8 cellular contexts compared by ENCODE assay signal in the genomic region with DNA sequence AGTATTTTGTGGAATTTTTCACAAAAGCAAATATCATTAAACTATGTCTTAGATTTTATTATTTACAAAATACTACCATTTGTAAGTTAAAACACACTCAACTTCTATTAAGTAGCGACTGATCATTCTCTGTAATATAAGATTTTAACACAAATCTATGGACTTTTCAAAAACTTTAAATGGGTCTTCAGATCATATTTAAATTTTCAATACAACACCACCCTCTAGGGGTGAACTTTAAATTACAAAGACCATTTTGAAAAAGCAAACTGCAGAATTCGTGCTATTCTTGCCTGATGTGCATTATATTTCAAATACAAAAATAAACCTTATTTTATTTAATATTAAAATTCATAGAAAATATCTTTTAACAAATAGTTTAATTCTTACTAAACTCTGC. TPM values are rescaled to one million over a fixed set of nuclear protein-coding genes. Genes with fewer than 3 reads are reported as not detected.
DNase-seq lines count a peak whose midpoint lies in the region; ATAC-seq and TF ChIP-seq lines count a peak whose summit lies in the region.

No MANE protein-coding gene starts in this region.

- no peak overlapping the region for H4K5ac ChIP-seq in IMR-90 (ENCODE audit: low read depth, low read length)

- no peak overlapping the region for H3K9ac ChIP-seq in IMR-90 (ENCODE audit: low read depth, low read length)

- peaks cover 12 to 26% of the 10 kb centered on the region in 2 experiments; a peak in 3 of 4 replicates for H3K79me1 ChIP-seq in IMR-90 (ENCODE audit: low read depth in 1 of 2, low read length in 2 of 2)

- peaks cover 4% of the 10 kb centered on the region; the same call in 1 of the 2 replicates for H3K9me1 ChIP-seq in IMR-90 (ENCODE audit: insufficient read depth, low read length)

- no peak overlapping the region for H3K27ac Mint-ChIP-seq in T-helper 17 cell
- H3K27ac Mint-ChIP-seq in activated CD4-positive, alpha-beta T cell treated with anti-CD3 and anti-CD28 coated beads, Interleukin-2, amount 10 ng/mL, durations not matched to agents 24 days and 14 days: no peak overlapping the region

- H2BK5ac ChIP-seq in IMR-90 (ENCODE audit: low read depth, low read length, poor library complexity, severe bottlenecking): peak overlapping the region; percentile 85

- H3K4me2 ChIP-seq in IMR-90 (ENCODE audit: low read depth, low read length): peak overlapping the region; percentile 70

- ATAC-seq in IMR-90 (ENCODE audit: low read depth) (peak; percentile 70), left lung (peak; percentile 40), T-helper 17 cell (no peak), HG02610 (IDR thresholded peaks at IDR 0.05; ENCODE audit: unreplicated experiment) (no peak)

- CTCF ChIA-PET in IMR-90 (lab: Yijun Ruan, JAX): interaction anchor here (0.7 to 2.1 kb wide), 7 partner anchors 14 to 285 kb away, joined by 3 to 29 read pairs (median 4); no protein-coding TSS in a partner anchor

- no peak overlapping the region for H4K8ac ChIP-seq in IMR-90 (ENCODE audit: low read depth in 2 of 2, low read length in 2 of 2)

- no peak overlapping the region for H3K56ac ChIP-seq in IMR-90 (ENCODE audit: extremely low read depth, insufficient read depth, low read length)

- H3K14ac ChIP-seq in IMR-90 (replicated peaks; ENCODE audit: low read depth, low read length): no peak overlapping the region

- H2AFZ ChIP-seq in IMR-90 (replicated peaks; ENCODE audit: low read length, poor library complexity): no peak overlapping the region

- no peak overlapping the region for H4K91ac ChIP-seq in IMR-90 (ENCODE audit: insufficient read depth, low read depth, low read length)

- H3K4me3 ChIP-seq in AG09309 (ENCODE audit: control insufficient read depth, low read depth, low read length) (no peak overlapping the region), IMR-90 (ENCODE audit: insufficient read depth, low read depth, low read length) (no peak overlapping the region), adrenal gland (no peak overlapping the region), left lung (no peak overlapping the region)

- H2BK20ac ChIP-seq in IMR-90 (ENCODE audit: low read depth, low read length): no peak overlapping the region

- no TSS peak for BruUV-seq in IMR-90 (replicated peaks; lab: Mats Ljungman, UMichigan)

- no peak overlapping the region for H3K4me3 Mint-ChIP-seq in T-helper 17 cell
- H3K4me3 Mint-ChIP-seq in activated CD4-positive, alpha-beta T cell treated with anti-CD3 and anti-CD28 coated beads, Interleukin-2, amount 10 ng/mL, durations not matched to agents 24 days and 14 days: no peak overlapping the region

- H3K4ac ChIP-seq in IMR-90 (ENCODE audit: low read depth, low read length): no peak overlapping the region

- DNase-seq in AG09309 (ENCODE audit: low read depth) (no peak), IMR-90 (peak; percentile 63), adrenal gland (no peak), left lung (no peak), T-helper 17 cell (no peak)
- DNase-seq in activated naive CD4-positive, alpha-beta T cell (lab: John Stamatoyannopoulos, UW): no peak
- DNase-seq in activated CD4-positive, alpha-beta T cell treated with anti-CD3 and anti-CD28 coated beads, Interleukin-2, amount 10 ng/mL, durations not matched to agents 24 days and 14 days: no peak

- no CpG with 5 or more reads among the region's 2 CpGs for WGBS in IMR-90 (ENCODE audit: extremely low coverage in 2 of 2, insufficient read length in 1 of 2), 2 experiments
- 5 to 15% (median 13%) methylated on average over 2 of the region's 2 CpGs for WGBS in adrenal gland, 4 donors

- H4K20me1 ChIP-seq in IMR-90 (ENCODE audit: insufficient read depth, low read length): no peaks in the 10 kb centered on the region; the same call in 1 of the 2 replicates

- no peak for TF ChIP-seq POLR2A in IMR-90 (IDR thresholded peaks at IDR 0.05; ENCODE audit: low read depth, low read length)
- TF ChIP-seq POLR2A in adrenal gland (IDR thresholded peaks at IDR 0.05): no peak

- no peak overlapping the region; the same call in 1 of the 2 replicates for H3K27ac ChIP-seq in IMR-90 (ENCODE audit: insufficient read depth, low read length)
- H3K27ac ChIP-seq in adrenal gland: no peak overlapping the region
- H3K27ac ChIP-seq in left lung: no peak overlapping the region

- intact Hi-C loops in IMR-90 (cut with micrococcal nuclease) (loop anchor here (1.0 to 5.0 kb wide), 5 partner anchors 185 to 705 kb away; no protein-coding TSS in a partner anchor), adrenal gland (cut with DNase I) (loop anchor here (5.0 to 10.0 kb wide), 4 partner anchors 63 to 275 kb away; no protein-coding TSS in a partner anchor), left lung (cut with DNase I) (loop anchor here in 1 of 2 donors (5.0 to 10.0 kb wide), 2 partner anchors 153 to 275 kb away; no protein-coding TSS in a partner anchor)
- intact Hi-C loops in activated CD4-positive, alpha-beta T cell treated with anti-CD3 and anti-CD28 coated beads, Interleukin-2, amount 10 ng/mL, durations not matched to agents 24 days and 14 days (cut with micrococcal nuclease): loop anchor here (1.0 to 10.0 kb wide), 3 partner anchors 273 to 705 kb away; no protein-coding TSS in a partner anchor

- H3K9me3 ChIP-seq in IMR-90 (ENCODE audit: control insufficient read depth, insufficient read depth, low read length) (no peaks in the 10 kb centered on the region), adrenal gland (replicated peaks in 1 of 3) (no peaks in the 10 kb centered on the region), left lung (no peaks in the 10 kb centered on the region), T-helper 17 cell (ENCODE audit: control insufficient read depth, low read length, poor library complexity, severe bottlenecking) (no peaks in the 10 kb centered on the region)

- H3K27me3 Mint-ChIP-seq in T-helper 17 cell: no peaks in the 10 kb centered on the region
- H3K27me3 Mint-ChIP-seq in activated CD4-positive, alpha-beta T cell treated with anti-CD3 and anti-CD28 coated beads, Interleukin-2, amount 10 ng/mL, durations not matched to agents 24 days and 14 days: peaks cover 28% of the 10 kb centered on the region

- TF ChIP-seq CTCF in AG09309 (IDR thresholded peaks at IDR 0.05; ENCODE audit: control insufficient read depth, insufficient read depth, low read depth, low read length, missing control alignments) (peak; percentile 24), IMR-90 (conservative IDR thresholded peaks at IDR 0.05; ENCODE audit: low read depth, low read length) (peak; percentile 55), adrenal gland (IDR thresholded peaks at IDR 0.05) (peak; percentile 50 to 74 (median 65)), left lung (IDR thresholded peaks at IDR 0.05) (peak; percentile 23 to 46)

- H3K4me1 ChIP-seq in IMR-90 (ENCODE audit: control insufficient read depth, insufficient read depth, low read length): no peaks in the 10 kb centered on the region
- no peaks in the 10 kb centered on the region for H3K4me1 ChIP-seq in adrenal gland (replicated peaks in 1 of 2)
- peaks cover 4 to 9% of the 10 kb centered on the region in 2 donors for H3K4me1 ChIP-seq in left lung

- POLR2A ChIA-PET in IMR-90 (lab: Charles Lee; ENCODE audit: unreplicated experiment): interaction anchor here (0.9 kb wide), 1 partner anchor 273 kb away, joined by 3 read pairs; no protein-coding TSS in a partner anchor

- H3K18ac ChIP-seq in IMR-90 (ENCODE audit: low read depth, low read length): no peak overlapping the region

- in situ Hi-C loops in IMR-90 (cut with MboI; ENCODE audit: low sequenced_read_pairs): loop anchor here (10.0 to 25.0 kb wide), 3 partner anchors 587 to 890 kb away; no protein-coding TSS in a partner anchor

- dilution Hi-C loops in IMR-90 (cut with HindIII; ENCODE audit: low sequenced_read_pairs, unreplicated experiment): no loop called here

- H3K4me1 Mint-ChIP-seq in T-helper 17 cell: peaks cover 9% of the 10 kb centered on the region
- peaks cover 5% of the 10 kb centered on the region for H3K4me1 Mint-ChIP-seq in activated CD4-positive, alpha-beta T cell treated with anti-CD3 and anti-CD28 coated beads, Interleukin-2, amount 10 ng/mL, durations not matched to agents 24 days and 14 days

- H2AK9ac ChIP-seq in IMR-90 (replicated peaks; ENCODE audit: low read depth, low read length, poor library complexity): no peak overlapping the region

- no peak overlapping the region for H2BK15ac ChIP-seq in IMR-90 (ENCODE audit: low read depth, low read length)

- H3K36me3 ChIP-seq in IMR-90 (ENCODE audit: control insufficient read depth, insufficient read depth, low read length): no peaks in the 10 kb centered on the region
- H3K36me3 ChIP-seq in adrenal gland (replicated peaks in 1 of 2): no peaks in the 10 kb centered on the region
- no peaks in the 10 kb centered on the region for H3K36me3 ChIP-seq in left lung

- no peak overlapping the region for H3K23ac ChIP-seq in IMR-90 (ENCODE audit: low read depth, low read length)

- H2AK5ac ChIP-seq in IMR-90 (ENCODE audit: low read depth, low read length): no peak overlapping the region

- no peaks in the 10 kb centered on the region for H3K27me3 ChIP-seq in IMR-90 (ENCODE audit: control insufficient read depth, insufficient read depth, low read length)
- H3K27me3 ChIP-seq in adrenal gland: no peaks in the 10 kb centered on the region
- H3K27me3 ChIP-seq in left lung: no peaks in the 10 kb centered on the region

- no peaks in the 10 kb centered on the region for H3K9me3 Mint-ChIP-seq in activated CD4-positive, alpha-beta T cell treated with anti-CD3 and anti-CD28 coated beads, Interleukin-2, amount 10 ng/mL, durations not matched to agents 24 days and 14 days

- H2BK120ac ChIP-seq in IMR-90 (ENCODE audit: low read depth, low read length): no peak overlapping the region

- no peaks in the 10 kb centered on the region for H3K36me3 Mint-ChIP-seq in T-helper 17 cell (ENCODE audit: low read depth)
- H3K36me3 Mint-ChIP-seq in activated CD4-positive, alpha-beta T cell treated with anti-CD3 and anti-CD28 coated beads, Interleukin-2, amount 10 ng/mL, durations not matched to agents 24 days and 14 days (ENCODE audit: low read depth): no peaks in the 10 kb centered on the region

- peak; percentile 58 for TF ChIP-seq RAD21 in IMR-90 (IDR thresholded peaks at IDR 0.05; ENCODE audit: low read length)

TF ChIP-seq in IMR-90, 13 proteins besides CTCF, POLR2A, EP300 and RAD21:
- peak; percentile 72 for TF ChIP-seq SMC3 (IDR thresholded peaks at IDR 0.05; ENCODE audit: low read depth, low read length)
- TF ChIP-seq RFX5 (IDR thresholded peaks at IDR 0.05; ENCODE audit: low read depth, low read length): no peak
- TF ChIP-seq NFE2L2 (IDR thresholded peaks at IDR 0.05; ENCODE audit: low read depth, low read length): no peak

RNA-seq across cellular contexts. Expression of a gene that starts 8.2 kb away (rescaled TPM):
- 26.2 and 34.2 TPM in 2 replicates for total RNA-seq in IMR-90 (2012; rRNA removed)
- 35.4 and 45.8 TPM in 2 replicates for polyA plus RNA-seq in IMR-90 (2012; rRNA removed)
- polyA plus RNA-seq in IMR-90 (2012; cell fraction: cytosol; rRNA removed): 36.0 and 50.5 TPM in 2 replicates
- 72.1 and 93.1 TPM in 2 replicates for polyA plus RNA-seq in IMR-90 (2012; cell fraction: nucleus; rRNA removed; ENCODE audit: low replicate concordance)
- 100 to 1,000 TPM in 5 of 8 donors, 10 to 100 TPM in 3; 38.3 to 153 (median 108) TPM for total RNA-seq in adrenal gland
- 10 to 100 TPM; 46.2 to 78.1 (median 50.1) TPM for polyA plus RNA-seq in adrenal gland
- total RNA-seq in left lung: 10 to 100 TPM; 40.2 to 54.5 TPM
- total RNA-seq in T-helper 17 cell: 10 to 100 TPM; 18.7 to 20.2 TPM
- total RNA-seq in activated CD4-positive, alpha-beta T cell treated with anti-CD3 and anti-CD28 coated beads, Interleukin-2, amount 10 ng/mL, durations not matched to agents 24 days and 14 days: 43.4 and 44.0 TPM in 2 replicates

Comparison
In these comparisons a context has a peak if more than half of its experiments do, and no peak if none do; other contexts are left out.
1. ATAC-seq: peak in IMR-90 (single experiment) and left lung (single experiment); none in T-helper 17 cell (single experiment) and HG02610 (single experiment).
2. Peak in every context shown above with its lines, with median percentiles within 50 percentile points of each other: CTCF ChIP-seq.